ENCODE assay signal across 14 cellular contexts in genomic region chr14:70872678-70873020, GRCh38. TPM values are rescaled to one million over a fixed set of nuclear protein-coding genes. Genes with fewer than 3 reads are reported as not detected.
A peak's percentile ranks its signal among the peaks of the same experiment; 100 is the strongest.
DNase-seq lines count a peak whose midpoint lies in the region; ATAC-seq, FAIRE-seq and TF ChIP-seq lines count a peak whose summit lies in the region.
"Had no signal": no experiment of that assay in that cellular context is flagged by ENCODE, and none has a peak within 500 bp of the region (broad histone marks: within the 10 kb centered on the region; RNA-seq: fewer than 3 reads in every experiment).

No MANE protein-coding gene starts in this region.

- H3K36me3 ChIP-seq in HepG2 (replicated peaks in 1 of 2; ENCODE audit: control insufficient read depth in 1 of 2, insufficient read depth in 2 of 2, low read length in 2 of 2) (no peaks in the 10 kb centered on the region), right lobe of liver (no peaks in the 10 kb centered on the region), PC-9 (ENCODE audit: low read depth) (no peaks in the 10 kb centered on the region), testis (ENCODE audit: low read depth, missing control alignments) (no peaks in the 10 kb centered on the region), GM23338 (ENCODE audit: insufficient read depth) (peaks cover 11% of the 10 kb centered on the region)
- H3K36me3 ChIP-seq in effector memory CD4-positive, alpha-beta T cell (ENCODE audit: control insufficient read depth, insufficient read depth, low read length): no peaks in the 10 kb centered on the region
- H3K36me3 ChIP-seq: ascending aorta had no signal

- H3K4me1 ChIP-seq in HepG2 (ENCODE audit: insufficient read depth, low read length): peaks cover 11% of the 10 kb centered on the region
- no peaks in the 10 kb centered on the region for H3K4me1 ChIP-seq in right lobe of liver
- no peaks in the 10 kb centered on the region for H3K4me1 ChIP-seq in PC-9 (replicated peaks; ENCODE audit: insufficient read depth)
- H3K4me1 ChIP-seq in effector memory CD4-positive, alpha-beta T cell (ENCODE audit: control insufficient read depth, insufficient read depth, low read length, poor library complexity, severe bottlenecking): peaks cover 8% of the 10 kb centered on the region
- H3K4me1 ChIP-seq in testis: no peaks in the 10 kb centered on the region
- peaks cover 13% of the 10 kb centered on the region; the same call in 1 of the 2 replicates for H3K4me1 ChIP-seq in GM23338 (ENCODE audit: insufficient read depth)
- H3K4me1 ChIP-seq: ascending aorta had no signal

- POLR2A ChIA-PET in HepG2 (lab: Yijun Ruan, JAX): interaction anchor here (1.4 kb wide), 1 partner anchor 35 kb away, joined by 4 read pairs; the partner anchor contains the start of gene PCNX1
- POLR2A ChIA-PET in PC-9 (lab: Charles Lee; ENCODE audit: unreplicated experiment): no interaction called here

- 0% methylated on average over 1 of the region's 1 CpG for WGBS in HepG2 (ENCODE audit: low lambda C conversion rate)
- WGBS in right lobe of liver (ENCODE audit: insufficient coverage, low coverage, low lambda C conversion rate, missing lambda C conversion rate): 40% methylated on average over 1 of the region's 1 CpG
- WGBS in testis, 2 donors: 35 to 77% methylated on average over 1 of the region's 1 CpG

- H3K36me3 Mint-ChIP-seq in GM23338 (ENCODE audit: low read depth): peaks cover 30% of the 10 kb centered on the region

- H2AFZ ChIP-seq in HepG2 (ENCODE audit: low read length) (peak overlapping the region; percentile 81), PC-9 (0 out of 2 replicates have a peak overlapping the region, but pooled peaks have one; percentile 36), GM23338 (no peak overlapping the region)

- H4K20me1 ChIP-seq in HepG2 (ENCODE audit: insufficient read depth, low read length) (no peaks in the 10 kb centered on the region), PC-9 (ENCODE audit: insufficient read depth) (no peaks in the 10 kb centered on the region), GM23338 (replicated peaks; ENCODE audit: insufficient read depth) (no peaks in the 10 kb centered on the region)

- no peak for FAIRE-seq in HepG2 (lab: Jason Lieb, UNC)
- FAIRE-seq: G401.6 had no signal

- TF ChIP-seq POLR2A in HepG2 (IDR thresholded peaks at IDR 0.05; ENCODE audit: insufficient read depth in 1 of 2, low read depth in 2 of 2, low read length in 2 of 2): no peak
- no peak for TF ChIP-seq POLR2A in right lobe of liver (IDR thresholded peaks at IDR 0.05)
- TF ChIP-seq POLR2A in testis (IDR thresholded peaks at IDR 0.05): no peak

- H3K4me3 Mint-ChIP-seq in GM23338: no peak overlapping the region

- H3K79me2 ChIP-seq in HepG2 (ENCODE audit: insufficient read depth, low read length) (no peaks in the 10 kb centered on the region), PC-9 (ENCODE audit: low read depth) (no peaks in the 10 kb centered on the region), GM23338 (replicated peaks; ENCODE audit: insufficient read depth) (no peaks in the 10 kb centered on the region)

- TF ChIP-seq CTCF in HepG2 (CRISPR knock-in tag; IDR thresholded peaks at IDR 0.05): no peak
- no peak for TF ChIP-seq CTCF in right lobe of liver (IDR thresholded peaks at IDR 0.05)
- no peak for TF ChIP-seq CTCF in PC-9 (conservative IDR thresholded peaks at IDR 0.05)
- no peak for TF ChIP-seq CTCF in testis (IDR thresholded peaks at IDR 0.05)
- no peak for TF ChIP-seq CTCF in omental fat pad (IDR thresholded peaks at IDR 0.05)
- TF ChIP-seq CTCF in GM23338 (conservative IDR thresholded peaks at IDR 0.05; ENCODE audit: low read depth in 2 of 2): no peak

- TF ChIP-seq EP300 in HepG2 (IDR thresholded peaks at IDR 0.05; ENCODE audit: low read depth in 2 of 2, low read length in 2 of 2) (no peak), HepG2 (CRISPR knock-in tag; IDR thresholded peaks at IDR 0.05; ENCODE audit: borderline replicate concordance) (no peak)

- peak overlapping the region; percentile 22; the same call in 1 of the 2 replicates for H3K9ac ChIP-seq in HepG2 (ENCODE audit: insufficient read depth, low read depth, low read length)

- H3K9me3 ChIP-seq in HepG2 (ENCODE audit: low read length) (peaks cover 10% of the 10 kb centered on the region), right lobe of liver (peaks cover 0 to 5% (median 0%) of the 10 kb centered on the region in 4 donors), PC-9 (ENCODE audit: insufficient read depth, low read depth) (no peaks in the 10 kb centered on the region; the same call in 1 of the 2 replicates), testis (no peaks in the 10 kb centered on the region)
- no peaks in the 10 kb centered on the region for H3K9me3 ChIP-seq in effector memory CD4-positive, alpha-beta T cell (ENCODE audit: control insufficient read depth, low read length)
- H3K9me3 ChIP-seq: ascending aorta had no signal

- TF ChIP-seq RAD21 in HepG2 (CRISPR knock-in tag; IDR thresholded peaks at IDR 0.05): no peak

- ATAC-seq in HepG2 (no peak), right lobe of liver (no peak), omental fat pad (ENCODE audit: low FRiP score) (no peak), GM23338 (no peak)
- ATAC-seq: right cardiac atrium had no signal

- in situ Hi-C loops in HepG2 (cut with HindIII; ENCODE audit: extremely low pct_ligation_motif_present, low pct_unique_long_range_greater_than_20kb): no loop called here

- no peaks in the 10 kb centered on the region for H3F3A ChIP-seq in PC-9 (ENCODE audit: insufficient read depth, low read depth)
- no peaks in the 10 kb centered on the region for H3F3A ChIP-seq in GM23338 (replicated peaks; ENCODE audit: low read depth)

- peaks cover 8% of the 10 kb centered on the region; the same call in 2 of the 3 replicates for H3K4me1 Mint-ChIP-seq in GM23338

- H3K4me3 ChIP-seq in HepG2 (replicated peaks in 1 of 3; ENCODE audit: insufficient read depth in 1 of 3, low read depth in 2 of 3, low read length in 3 of 3) (peak overlapping the region; percentile 43 to 49 (median 46); a peak in 4 of 6 replicates), right lobe of liver (no peak overlapping the region), PC-9 (no peak overlapping the region), testis (no peak overlapping the region), GM23338 (no peak overlapping the region)
- H3K4me3 ChIP-seq in effector memory CD4-positive, alpha-beta T cell (ENCODE audit: insufficient read depth, low read depth, low read length, poor library complexity, severe bottlenecking): peak overlapping the region; percentile 47
- H3K4me3 ChIP-seq: ascending aorta had no signal

- DNase-seq in HepG2 (ENCODE audit: low spot score) (no peak), right lobe of liver (no peak), PC-9 (no peak), testis (no peak), omental fat pad (ENCODE audit: low spot score) (no peak), GM23338 (ENCODE audit: low spot score) (no peak)
- DNase-seq in effector memory CD4-positive, alpha-beta T cell: no peak
- DNase-seq: AML-193, hypothalamus, NCI-H146, right cardiac atrium, Right ventricle myocardium superior had no signal

- CTCF ChIA-PET in HepG2 (lab: Yijun Ruan, JAX; ENCODE audit: low intra/inter-chr PET ratio, low total read pairs) (no interaction called here), PC-9 (lab: Charles Lee) (no interaction called here)

- H3K27ac Mint-ChIP-seq in GM23338: no peak overlapping the region

- no peaks in the 10 kb centered on the region for H3K9me2 ChIP-seq in PC-9 (ENCODE audit: insufficient read depth)
- no peaks in the 10 kb centered on the region for H3K9me2 ChIP-seq in GM23338 (ENCODE audit: insufficient read depth)

- no TSS peak for BruUV-seq in HepG2 (replicated peaks; lab: Mats Ljungman, UMichigan)
- BruUV-seq in PC-9 (replicated peaks; lab: Mats Ljungman, UMichigan): no TSS peak

- H3K27me3 Mint-ChIP-seq in GM23338 (ENCODE audit: insufficient read depth, low read depth, poor library complexity): peaks cover 4% of the 10 kb centered on the region

- peak overlapping the region; percentile 88 for H3K4me2 ChIP-seq in HepG2 (ENCODE audit: low read depth, low read length)
- peak overlapping the region; percentile 43 for H3K4me2 ChIP-seq in PC-9
- no peak overlapping the region for H3K4me2 ChIP-seq in GM23338

- H3K27me3 ChIP-seq in HepG2 (ENCODE audit: control insufficient read depth in 1 of 2, insufficient read depth in 2 of 2, low read length in 2 of 2): peaks cover 0 to 1% of the 10 kb centered on the region in 2 experiments; a peak in 3 of 5 replicates
- no peaks in the 10 kb centered on the region for H3K27me3 ChIP-seq in right lobe of liver
- no peaks in the 10 kb centered on the region for H3K27me3 ChIP-seq in PC-9 (ENCODE audit: insufficient read depth, low read depth)
- H3K27me3 ChIP-seq in effector memory CD4-positive, alpha-beta T cell (replicated peaks; ENCODE audit: control insufficient read depth, insufficient read depth, low read length, poor library complexity, severe bottlenecking): no peaks in the 10 kb centered on the region
- H3K27me3 ChIP-seq in testis: no peaks in the 10 kb centered on the region
- H3K27me3 ChIP-seq in GM23338 (ENCODE audit: insufficient read depth): no peaks in the 10 kb centered on the region
- H3K27me3 ChIP-seq: ascending aorta had no signal

- no peak overlapping the region for H3K27ac ChIP-seq in HepG2 (ENCODE audit: extremely low read length, insufficient read depth, low read length)
- H3K27ac ChIP-seq in right lobe of liver: no peak overlapping the region
- no peak overlapping the region for H3K27ac ChIP-seq in PC-9
- peak overlapping the region; percentile 56 for H3K27ac ChIP-seq in effector memory CD4-positive, alpha-beta T cell (ENCODE audit: insufficient read depth, low read length, poor library complexity, severe bottlenecking)
- no peak overlapping the region for H3K27ac ChIP-seq in testis
- H3K27ac ChIP-seq in GM23338 (ENCODE audit: low read depth): no peak overlapping the region
- H3K27ac ChIP-seq: ascending aorta had no signal

- peaks cover 45% of the 10 kb centered on the region for H3K9me3 Mint-ChIP-seq in GM23338

- intact Hi-C loops in HepG2 (cut with micrococcal nuclease; ENCODE audit: unreplicated experiment) (loop anchor here (1.0 kb wide), 1 partner anchor 22 kb away; no protein-coding TSS in a partner anchor), right lobe of liver (cut with DNase I) (no loop called here), PC-9 (cut with micrococcal nuclease; ENCODE audit: unreplicated experiment) (no loop called here), testis (cut with DNase I; ENCODE audit: low total_unique reads) (no loop called here)

RNA-seq across cellular contexts. Expression of gene PCNX1, which starts 34.6 kb away (rescaled TPM):
- total RNA-seq in HepG2 (2016; rRNA removed; fragmentation: Illumina TruSeq; extraction: Trizol): 24.9 and 25.8 TPM in 2 replicates
- 20.2 and 22.1 TPM in 2 replicates for total RNA-seq in HepG2 (2016; cell fraction: cytosol; rRNA removed; fragmentation: Illumina TruSeq; extraction: Trizol; ENCODE audit: low read depth)
- total RNA-seq in HepG2 (2016; cell fraction: insoluble cytoplasmic fraction; rRNA removed; fragmentation: Illumina TruSeq; extraction: Trizol): 21.5 and 23.3 TPM in 2 replicates
- total RNA-seq in HepG2 (2016; cell fraction: membrane; rRNA removed; fragmentation: Illumina TruSeq; extraction: Trizol): 15.6 and 18.2 TPM in 2 replicates
- 49.9 and 59.2 TPM in 2 replicates for total RNA-seq in HepG2 (2016; cell fraction: nucleus; rRNA removed; fragmentation: Illumina TruSeq; extraction: Trizol)
- 25.1 and 30.3 TPM in 2 replicates for polyA plus RNA-seq in HepG2 (2011; rRNA removed)
- 15.9 and 19.5 TPM in 2 replicates for polyA plus RNA-seq in HepG2 (2011; cell fraction: cytosol; rRNA removed)
- polyA plus RNA-seq in HepG2 (2011; cell fraction: nucleus; rRNA removed): 30.1 and 32.5 TPM in 2 replicates
- 12.4 and 12.5 TPM in 2 replicates for polyA plus RNA-seq in HepG2 (2012)
- 2.1 and 2.3 TPM in 2 replicates for polyA plus RNA-seq in HepG2 (2016; cell fraction: cytosol; fragmentation: Illumina TruSeq; extraction: Trizol; ENCODE audit: low read depth)
- polyA plus RNA-seq in HepG2 (2016; cell fraction: insoluble cytoplasmic fraction; fragmentation: Illumina TruSeq; extraction: Trizol; ENCODE audit: low read depth): 14.1 and 16.0 TPM in 2 replicates
- polyA plus RNA-seq in HepG2 (2016; cell fraction: membrane; fragmentation: Illumina TruSeq; extraction: Trizol; ENCODE audit: low read depth): 3.2 and 4.8 TPM in 2 replicates
- polyA plus RNA-seq in HepG2 (2016; cell fraction: nucleus; fragmentation: Illumina TruSeq; extraction: Trizol; ENCODE audit: insufficient read depth, low read depth): 30.5 and 32.1 TPM in 2 replicates
- 177 and 200 TPM in 2 replicates for polyA minus RNA-seq in HepG2 (2011; rRNA and poly(A)+ RNA removed; ENCODE audit: low replicate concordance)
- 61.3 and 74.0 TPM in 2 replicates for polyA minus RNA-seq in HepG2 (2011; cell fraction: cytosol; rRNA and poly(A)+ RNA removed)
- 155 and 160 TPM in 2 replicates for polyA minus RNA-seq in HepG2 (2011; cell fraction: nucleus; rRNA and poly(A)+ RNA removed)
- 10 to 100 TPM; 25.4 to 33.2 (median 29.3) TPM for total RNA-seq in right lobe of liver
- 37.6 and 67.8 TPM in 2 replicates for total RNA-seq in PC-9 (2021)
- 100 to 1,000 TPM; 105 to 123 TPM for total RNA-seq in testis
- polyA plus RNA-seq in testis (ENCODE audit: insufficient read depth, low read depth, low replicate concordance): 70.9 TPM
- 10 to 100 TPM; 56.9 to 98.1 (median 83.3) TPM for total RNA-seq in omental fat pad
- total RNA-seq in GM23338 (2014; rRNA removed; shearing (Covaris generic)): 53.1 and 59.9 TPM in 2 replicates
- polyA plus RNA-seq in GM23338 (2016; fragmentation: Nextera tagmentation; extraction: Ambion mirVana): 17.3 and 19.4 TPM in 2 replicates

Comparison
In these comparisons a context has a peak if more than half of its experiments do, and no peak if none do; other contexts are left out.
1. H3K4me3 ChIP-seq: peak in HepG2 (3 of 3) and effector memory CD4-positive, alpha-beta T cell (single experiment); none in right lobe of liver (0 of 3), PC-9 (single experiment), testis (0 of 2) and GM23338 (single experiment).